22 cellular contexts compared by ENCODE assay signal in the genomic region with DNA sequence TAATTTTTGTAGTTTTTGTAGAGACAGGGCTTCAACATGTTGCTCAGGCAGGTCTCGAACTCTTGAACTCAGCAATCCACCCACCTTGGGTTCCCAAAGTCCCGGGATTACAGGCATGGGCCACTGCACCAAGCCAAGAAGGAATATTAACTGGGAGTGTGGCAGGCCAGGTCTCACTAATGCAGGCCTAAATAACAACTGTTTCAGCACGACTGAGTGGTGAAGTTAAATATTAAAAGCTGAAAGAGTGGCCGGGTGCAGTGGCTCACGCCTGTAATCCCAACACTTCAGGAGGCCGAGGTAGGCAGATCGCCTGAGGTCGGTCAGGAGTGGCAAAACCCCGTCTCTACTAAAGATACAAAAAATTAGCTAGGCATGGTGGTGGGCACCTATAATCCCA. TPM values are rescaled to one million over a fixed set of nuclear protein-coding genes. Genes with fewer than 3 reads are reported as not detected.
DNase-seq lines count a peak whose midpoint lies in the region; ATAC-seq, FAIRE-seq and TF ChIP-seq lines count a peak whose summit lies in the region.
"Had no signal": no experiment of that assay in that cellular context is flagged by ENCODE, and none has a peak within 500 bp of the region (broad histone marks: within the 10 kb centered on the region; RNA-seq: fewer than 3 reads in every experiment).

No MANE protein-coding gene starts in this region.

- no peak overlapping the region for H3K4me3 ChIP-seq in pancreas
- H3K4me3 ChIP-seq in SK-N-SH (ENCODE audit: low read depth in 2 of 2, low read length in 1 of 2): no peak overlapping the region
- H3K4me3 ChIP-seq: A549, BLaER1, GM23248 had no signal

- H2AFZ ChIP-seq in SK-N-SH (ENCODE audit: low read depth): no peak overlapping the region
- H2AFZ ChIP-seq: GM23248 had no signal

- no peaks in the 10 kb centered on the region for H3K9me2 ChIP-seq in SK-N-SH

- no peak for FAIRE-seq in pancreas (lab: Jason Lieb, UNC)
- FAIRE-seq: A549, G401.6, GM12891, GM19239, H54, HepG2, HTR-8/SVneo had no signal

- no peaks in the 10 kb centered on the region for H3K4me1 ChIP-seq in pancreas
- no peaks in the 10 kb centered on the region; a peak in 1 of 4 replicates for H3K4me1 ChIP-seq in SK-N-SH (ENCODE audit: control insufficient read depth in 1 of 2, insufficient read depth in 2 of 2, low read depth in 1 of 2, low read length in 1 of 2)
- H3K4me1 ChIP-seq: A549, BLaER1 had no signal

- H3F3A ChIP-seq in SK-N-SH (replicated peaks; ENCODE audit: insufficient read depth): peaks cover 3% of the 10 kb centered on the region

- H4K20me1 ChIP-seq in SK-N-SH (ENCODE audit: insufficient read depth): no peaks in the 10 kb centered on the region
- H4K20me1 ChIP-seq: BLaER1 had no signal

- TF ChIP-seq CTCF in pancreas (IDR thresholded peaks at IDR 0.05) (no peak), SK-N-SH (IDR thresholded peaks at IDR 0.05) (no peak)

- CTCF ChIA-PET in SK-N-SH (lab: Yijun Ruan, JAX): no interaction called here

- H3K27me3 ChIP-seq in pancreas (no peaks in the 10 kb centered on the region), SK-N-SH (ENCODE audit: insufficient read depth) (no peaks in the 10 kb centered on the region)
- H3K27me3 ChIP-seq: BLaER1 had no signal

- TF ChIP-seq EP300 in SK-N-SH (IDR thresholded peaks at IDR 0.05; ENCODE audit: borderline replicate concordance in 1 of 2, low read depth in 1 of 2, low read length in 1 of 2): no peak

- POLR2A ChIA-PET in SK-N-SH (lab: Yijun Ruan, JAX): no interaction called here

- H3K79me2 ChIP-seq in SK-N-SH (ENCODE audit: insufficient read depth): no peaks in the 10 kb centered on the region

- WGBS in pancreas, 2 donors: 67 to 85% methylated on average over 9 of the region's 9 CpGs
- over 99% methylated on average over 9 of the region's 9 CpGs for WGBS in SK-N-SH (ENCODE audit: low lambda C conversion rate)

- H3K27ac ChIP-seq in pancreas (no peak overlapping the region), SK-N-SH (ENCODE audit: low read depth in 2 of 2, low read length in 1 of 2) (no peak overlapping the region)
- H3K27ac ChIP-seq: 22Rv1, A549, BLaER1, GM23248 had no signal

- H3K36me3 ChIP-seq in pancreas: peaks cover 0 to 9% (median 2%) of the 10 kb centered on the region in 3 donors
- H3K36me3 ChIP-seq in SK-N-SH (replicated peaks in 1 of 2; ENCODE audit: control insufficient read depth in 1 of 2, insufficient read depth in 2 of 2, low read length in 1 of 2): peaks cover 46 to 69% of the 10 kb centered on the region in 2 experiments

- DNase-seq in ACHN (peak; percentile 60), glomerular visceral epithelial cell (ENCODE audit: extremely low spot score) (peak; percentile 13), left kidney (ENCODE audit: low read depth, low spot score) (peak; percentile 53), pancreas (no peak), anterior cingulate cortex (lab: John Stamatoyannopoulos, UW) (no peak), SK-N-SH (no peak), HUDEP-2 (lab: John Stamatoyannopoulos, UW; ENCODE audit: unreplicated experiment in 76 of 76) (no peak)
- DNase-seq: CD8-positive, alpha-beta T cell; DMS 273 treated with DMSO at 0.1 percent for 48 hours; DMS53; GM23248; HCEC 1CT had no signal

- H3K4me2 ChIP-seq in SK-N-SH: no peak overlapping the region
- H3K4me2 ChIP-seq: A549, BLaER1 had no signal

- H3K9me3 ChIP-seq in pancreas (no peaks in the 10 kb centered on the region), SK-N-SH (no peaks in the 10 kb centered on the region)
- H3K9me3 ChIP-seq: A549, BLaER1 had no signal

- ATAC-seq in pancreas: peak in 3 of 4 donors; percentile 22 to 30 (median 27)
- no peak for ATAC-seq in GM21529 (IDR thresholded peaks at IDR 0.05; ENCODE audit: unreplicated experiment)
- ATAC-seq: A549; CD8-positive, alpha-beta T cell; HepG2 had no signal

- no peak overlapping the region for H3K9ac ChIP-seq in SK-N-SH
- H3K9ac ChIP-seq: BLaER1, GM23248 had no signal

- in situ Hi-C loops in ACHN (cut with HindIII; ENCODE audit: low pct_ligation_motif_present, low pct_unique_long_range_greater_than_20kb, low sequenced_read_pairs): no loop called here

- intact Hi-C loops in pancreas (cut with DNase I): no loop called here

- TF ChIP-seq RAD21 in SK-N-SH (IDR thresholded peaks at IDR 0.05; ENCODE audit: low read length): no peak

TF ChIP-seq in SK-N-SH, 30 proteins besides CTCF, POLR2A, EP300 and RAD21:
- TF ChIP-seq TCF12 (IDR thresholded peaks at IDR 0.05) (no peak), GATA2 (CRISPR knock-in tag; IDR thresholded peaks at IDR 0.05) (no peak), SMC3 (IDR thresholded peaks at IDR 0.05; ENCODE audit: low read depth, low read length) (no peak), RCOR1 (IDR thresholded peaks at IDR 0.05; ENCODE audit: low read length) (no peak), SIN3A (IDR thresholded peaks at IDR 0.05; ENCODE audit: borderline replicate concordance, low read depth, low read length) (no peak), FOSL2 (IDR thresholded peaks at IDR 0.05; ENCODE audit: borderline replicate concordance, low read depth) (no peak), NRF1 (IDR thresholded peaks at IDR 0.05; ENCODE audit: low read depth, low read length) (no peak), RXRA (IDR thresholded peaks at IDR 0.05; ENCODE audit: borderline replicate concordance, low read depth) (no peak), ELF1 (IDR thresholded peaks at IDR 0.05) (no peak), EZH2phosphoT487 (IDR thresholded peaks at IDR 0.05; ENCODE audit: borderline replicate concordance, low read depth) (no peak), RFX5 (IDR thresholded peaks at IDR 0.05; ENCODE audit: low read length) (no peak), TEAD4 (IDR thresholded peaks at IDR 0.05; ENCODE audit: borderline replicate concordance, insufficient read depth) (no peak), NFIC (IDR thresholded peaks at IDR 0.05; ENCODE audit: borderline replicate concordance) (no peak), YY1 (IDR thresholded peaks at IDR 0.05; ENCODE audit: low read depth) (no peak), GABPA (IDR thresholded peaks at IDR 0.05; ENCODE audit: low read depth) (no peak), CHD2 (IDR thresholded peaks at IDR 0.05; ENCODE audit: low read length, partially characterized antibody) (no peak), MEF2A (IDR thresholded peaks at IDR 0.05; ENCODE audit: borderline replicate concordance, low read depth) (no peak)
- TF ChIP-seq, protein P1, sequence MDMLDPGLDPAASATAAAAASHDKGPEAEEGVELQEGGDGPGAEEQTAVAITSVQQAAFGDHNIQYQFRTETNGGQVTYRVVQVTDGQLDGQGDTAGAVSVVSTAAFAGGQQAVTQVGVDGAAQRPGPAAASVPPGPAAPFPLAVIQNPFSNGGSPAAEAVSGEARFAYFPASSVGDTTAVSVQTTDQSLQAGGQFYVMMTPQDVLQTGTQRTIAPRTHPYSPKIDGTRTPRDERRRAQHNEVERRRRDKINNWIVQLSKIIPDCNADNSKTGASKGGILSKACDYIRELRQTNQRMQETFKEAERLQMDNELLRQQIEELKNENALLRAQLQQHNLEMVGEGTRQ (IDR thresholded peaks at IDR 0.05; ENCODE audit: borderline replicate concordance, low read depth, low read length): no peak
- TF ChIP-seq, protein P2, sequence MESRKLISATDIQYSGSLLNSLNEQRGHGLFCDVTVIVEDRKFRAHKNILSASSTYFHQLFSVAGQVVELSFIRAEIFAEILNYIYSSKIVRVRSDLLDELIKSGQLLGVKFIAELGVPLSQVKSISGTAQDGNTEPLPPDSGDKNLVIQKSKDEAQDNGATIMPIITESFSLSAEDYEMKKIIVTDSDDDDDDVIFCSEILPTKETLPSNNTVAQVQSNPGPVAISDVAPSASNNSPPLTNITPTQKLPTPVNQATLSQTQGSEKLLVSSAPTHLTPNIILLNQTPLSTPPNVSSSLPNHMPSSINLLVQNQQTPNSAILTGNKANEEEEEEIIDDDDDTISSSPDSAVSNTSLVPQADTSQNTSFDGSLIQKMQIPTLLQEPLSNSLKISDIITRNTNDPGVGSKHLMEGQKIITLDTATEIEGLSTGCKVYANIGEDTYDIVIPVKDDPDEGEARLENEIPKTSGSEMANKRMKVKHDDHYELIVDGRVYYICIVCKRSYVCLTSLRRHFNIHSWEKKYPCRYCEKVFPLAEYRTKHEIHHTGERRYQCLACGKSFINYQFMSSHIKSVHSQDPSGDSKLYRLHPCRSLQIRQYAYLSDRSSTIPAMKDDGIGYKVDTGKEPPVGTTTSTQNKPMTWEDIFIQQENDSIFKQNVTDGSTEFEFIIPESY (IDR thresholded peaks at IDR 0.05; ENCODE audit: borderline replicate concordance, low read depth): no peak
- TF ChIP-seq, protein P3, sequence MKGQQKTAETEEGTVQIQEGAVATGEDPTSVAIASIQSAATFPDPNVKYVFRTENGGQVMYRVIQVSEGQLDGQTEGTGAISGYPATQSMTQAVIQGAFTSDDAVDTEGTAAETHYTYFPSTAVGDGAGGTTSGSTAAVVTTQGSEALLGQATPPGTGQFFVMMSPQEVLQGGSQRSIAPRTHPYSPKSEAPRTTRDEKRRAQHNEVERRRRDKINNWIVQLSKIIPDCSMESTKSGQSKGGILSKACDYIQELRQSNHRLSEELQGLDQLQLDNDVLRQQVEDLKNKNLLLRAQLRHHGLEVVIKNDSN (IDR thresholded peaks at IDR 0.05; ENCODE audit: borderline replicate concordance, low read depth): no peak

RNA-seq across cellular contexts. Expression of a gene that starts 21.1 kb away (rescaled TPM):
- 1 to 10 TPM; 4.8 to 9.2 (median 6.1) TPM for total RNA-seq in pancreas
- polyA plus RNA-seq in pancreas (1 to 10 TPM; 3.7 to 8.7 TPM), SK-N-SH (2012; rRNA removed) (8.8 and 13.4 TPM in 2 replicates)
- 15.1 and 16.8 TPM in 2 replicates for polyA plus RNA-seq in SK-N-SH (2012; cell fraction: cytosol; rRNA removed)
- 6.7 and 16.3 TPM in 2 replicates for polyA plus RNA-seq in SK-N-SH (2012; cell fraction: nucleus; rRNA removed)

RNA-seq across cellular contexts. Expression of a gene that starts 22.4 kb away (rescaled TPM):
- 10 to 100 TPM in 4 of 6 donors, 1 to 10 TPM in 2; 8.5 to 13.2 (median 11.6) TPM for total RNA-seq in pancreas
- polyA plus RNA-seq in pancreas (1 to 10 TPM; 2.9 to 7.5 TPM), SK-N-SH (2012; rRNA removed) (43.8 and 46.7 TPM in 2 replicates)
- polyA plus RNA-seq in SK-N-SH (2012; cell fraction: cytosol; rRNA removed): 47.6 and 51.8 TPM in 2 replicates
- polyA plus RNA-seq in SK-N-SH (2012; cell fraction: nucleus; rRNA removed): 9.3 and 23.7 TPM in 2 replicates

RNA-seq across cellular contexts. Expression of a gene that starts 59.2 kb away (rescaled TPM):
- total RNA-seq in pancreas: 10 to 100 TPM in 3 of 6 donors, 1 to 10 TPM in 3; 8.0 to 11.9 (median 9.9) TPM
- polyA plus RNA-seq in pancreas: 10 to 100 TPM; 12.0 to 12.8 TPM
- 7.1 and 10.7 TPM in 2 replicates for polyA plus RNA-seq in SK-N-SH (2012; rRNA removed)
- 7.3 and 8.0 TPM in 2 replicates for polyA plus RNA-seq in SK-N-SH (2012; cell fraction: cytosol; rRNA removed)
- polyA plus RNA-seq in SK-N-SH (2012; cell fraction: nucleus; rRNA removed): 16.7 and 25.4 TPM in 2 replicates

Comparison
In these comparisons a context has a peak if more than half of its experiments do, and no peak if none do; other contexts are left out.
1. DNase-seq: peak in ACHN (single experiment), glomerular visceral epithelial cell (single experiment) and left kidney (single experiment); none in pancreas (0 of 6), anterior cingulate cortex (0 of 58), SK-N-SH (single experiment) and HUDEP-2 (0 of 76).